1 cellular context compared by ENCODE assay signal in genomic region chr2:143759455-143759854, GRCh38.
TF ChIP-seq lines count a peak whose summit lies in the region.

No MANE protein-coding gene starts in this region.

TF ChIP-seq in GM23338, 12 proteins besides CTCF, POLR2A, EP300 and RAD21:
- TF ChIP-seq REST (IDR thresholded peaks at IDR 0.05; ENCODE audit: unreplicated experiment) (no peak), JUNB (IDR thresholded peaks at IDR 0.05; ENCODE audit: unreplicated experiment) (peak; percentile 89), NANOG (IDR thresholded peaks at IDR 0.05; ENCODE audit: borderline replicate concordance) (0 out of 2 replicates have a peak, but pooled peaks have one; percentile 35)
